1 cellular context compared by ENCODE assay signal in the genomic region with DNA sequence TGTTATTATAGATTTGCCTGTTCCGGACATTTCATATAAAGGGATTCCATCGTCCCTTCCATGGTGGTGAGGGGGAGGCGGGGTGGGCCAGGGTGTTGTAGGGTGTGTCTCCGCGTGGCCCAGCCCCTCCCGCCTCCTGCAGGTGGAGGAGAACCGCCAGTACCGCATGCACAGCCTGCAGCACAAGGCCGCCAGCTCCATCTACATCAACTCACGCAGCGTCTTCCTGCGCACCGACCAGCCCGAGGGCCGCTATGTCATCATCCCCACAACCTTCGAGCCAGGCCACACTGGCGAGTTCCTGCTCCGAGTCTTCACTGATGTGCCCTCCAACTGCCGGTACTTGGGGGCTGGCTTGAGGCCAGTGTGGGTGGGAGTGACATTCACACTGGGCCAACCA.
A peak's percentile ranks its signal among the peaks of the same experiment; 100 is the strongest.
TF ChIP-seq lines count a peak whose summit lies in the region.

No MANE protein-coding gene starts in this region.

TF ChIP-seq in K562, 482 proteins besides CTCF, POLR2A, EP300 and RAD21:
- TF ChIP-seq ZNF143 (CRISPR knock-in tag; IDR thresholded peaks at IDR 0.05): no peak
- TF ChIP-seq NFE2L1 (tag; IDR thresholded peaks at IDR 0.05; ENCODE audit: borderline replicate concordance, low read depth): no peak
- peak; percentile 38 to 45; a peak in 2 of 4 replicates for TF ChIP-seq NRF1 (conservative IDR thresholded peaks at IDR 0.05 in 1 of 2, IDR thresholded peaks at IDR 0.05 in 1 of 2)
- TF ChIP-seq CEBPG (CRISPR knock-in tag; IDR thresholded peaks at IDR 0.05): peak; percentile 10; the same call in 1 of the 2 replicates
- no peak for TF ChIP-seq CEBPG (tag; conservative IDR thresholded peaks at IDR 0.05 in 1 of 2, IDR thresholded peaks at IDR 0.05 in 1 of 2)
- TF ChIP-seq GATAD2B (IDR thresholded peaks at IDR 0.05; ENCODE audit: borderline replicate concordance): no peak
- no peak for TF ChIP-seq KDM4B (IDR thresholded peaks at IDR 0.05; ENCODE audit: borderline replicate concordance in 2 of 2, low read depth in 1 of 2)
- TF ChIP-seq, protein P1, sequence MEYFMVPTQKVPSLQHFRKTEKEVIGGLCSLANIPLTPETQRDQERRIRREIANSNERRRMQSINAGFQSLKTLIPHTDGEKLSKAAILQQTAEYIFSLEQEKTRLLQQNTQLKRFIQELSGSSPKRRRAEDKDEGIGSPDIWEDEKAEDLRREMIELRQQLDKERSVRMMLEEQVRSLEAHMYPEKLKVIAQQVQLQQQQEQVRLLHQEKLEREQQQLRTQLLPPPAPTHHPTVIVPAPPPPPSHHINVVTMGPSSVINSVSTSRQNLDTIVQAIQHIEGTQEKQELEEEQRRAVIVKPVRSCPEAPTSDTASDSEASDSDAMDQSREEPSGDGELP (CRISPR knock-in tag; IDR thresholded peaks at IDR 0.05; ENCODE audit: borderline replicate concordance): no peak
- TF ChIP-seq, protein P2, sequence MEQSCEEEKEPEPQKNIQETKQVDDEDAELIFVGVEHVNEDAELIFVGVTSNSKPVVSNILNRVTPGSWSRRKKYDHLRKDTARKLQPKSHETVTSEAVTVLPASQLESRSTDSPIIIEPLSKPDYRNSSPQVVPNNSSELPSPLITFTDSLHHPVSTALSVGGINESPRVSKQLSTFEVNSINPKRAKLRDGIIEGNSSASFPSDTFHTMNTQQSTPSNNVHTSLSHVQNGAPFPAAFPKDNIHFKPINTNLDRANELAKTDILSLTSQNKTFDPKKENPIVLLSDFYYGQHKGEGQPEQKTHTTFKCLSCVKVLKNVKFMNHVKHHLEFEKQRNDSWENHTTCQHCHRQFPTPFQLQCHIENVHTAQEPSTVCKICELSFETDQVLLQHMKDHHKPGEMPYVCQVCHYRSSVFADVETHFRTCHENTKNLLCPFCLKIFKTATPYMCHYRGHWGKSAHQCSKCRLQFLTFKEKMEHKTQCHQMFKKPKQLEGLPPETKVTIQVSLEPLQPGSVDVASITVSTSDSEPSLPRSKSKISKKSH (CRISPR knock-in tag; IDR thresholded peaks at IDR 0.05): no peak
- TF ChIP-seq, protein P3, sequence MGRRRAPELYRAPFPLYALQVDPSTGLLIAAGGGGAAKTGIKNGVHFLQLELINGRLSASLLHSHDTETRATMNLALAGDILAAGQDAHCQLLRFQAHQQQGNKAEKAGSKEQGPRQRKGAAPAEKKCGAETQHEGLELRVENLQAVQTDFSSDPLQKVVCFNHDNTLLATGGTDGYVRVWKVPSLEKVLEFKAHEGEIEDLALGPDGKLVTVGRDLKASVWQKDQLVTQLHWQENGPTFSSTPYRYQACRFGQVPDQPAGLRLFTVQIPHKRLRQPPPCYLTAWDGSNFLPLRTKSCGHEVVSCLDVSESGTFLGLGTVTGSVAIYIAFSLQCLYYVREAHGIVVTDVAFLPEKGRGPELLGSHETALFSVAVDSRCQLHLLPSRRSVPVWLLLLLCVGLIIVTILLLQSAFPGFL (CRISPR knock-in tag; IDR thresholded peaks at IDR 0.05): no peak
- no peak for TF ChIP-seq GABPB1 (CRISPR knock-in tag; IDR thresholded peaks at IDR 0.05)
